Comparison of ENCODE assay signal across 24 cellular contexts in genomic region chr6:73613806-73614536, GRCh38. TPM values are rescaled to one million over a fixed set of nuclear protein-coding genes. Genes with fewer than 3 reads are reported as not detected.
A peak's percentile ranks its signal among the peaks of the same experiment; 100 is the strongest.
DNase-seq lines count a peak whose midpoint lies in the region; ATAC-seq, FAIRE-seq and TF ChIP-seq lines count a peak whose summit lies in the region.
"Had no signal": no experiment of that assay in that cellular context is flagged by ENCODE, and none has a peak within 500 bp of the region (broad histone marks: within the 10 kb centered on the region; RNA-seq: fewer than 3 reads in every experiment).

No MANE protein-coding gene starts in this region.

- DNase-seq in WERI-Rb-1 (no peak), K562 (ENCODE audit: extremely low read depth in 1 of 4, low spot score in 3 of 4) (no peak), trophoblast cell (no peak), DMS153 (lab: John Stamatoyannopoulos, UW) (no peak), cerebellar nuclear complex (lab: John Stamatoyannopoulos, UW) (no peak), immature natural killer cell (no peak)
- DNase-seq: 8988T; ACHN; BE2C; C1 segment of cervical spinal cord; CD4-positive, alpha-beta memory T cell; CD4-positive, CD25-positive, alpha-beta regulatory T cell; CD8-positive, alpha-beta memory T cell; COR-L47; DMS 273 treated with DMSO at 0.1 percent for 48 hours; DMS79 treated with DMSO at 0.1 percent for 48 hours; GF-D8 had no signal

- H3K4me3 ChIP-seq in HEK293 (ENCODE audit: low read depth, low read length) = no peak overlapping the region
- no peak overlapping the region for H3K4me3 ChIP-seq in WERI-Rb-1 (ENCODE audit: low read depth, low read length)
- no peak overlapping the region for H3K4me3 ChIP-seq in K562
- H3K4me3 ChIP-seq in trophoblast cell (ENCODE audit: low read depth, low read length) = no peak overlapping the region
- H3K4me3 ChIP-seq: BLaER1 had no signal

- no peak for TF ChIP-seq EP300 in K562 (IDR thresholded peaks at IDR 0.05; ENCODE audit: low read length)

- H4K8ac ChIP-seq in trophoblast cell (ENCODE audit: low read depth, low read length) = no peak overlapping the region

- H3K27ac ChIP-seq in HEK293 (ENCODE audit: extremely low read depth, low read depth, low read length) = no peak overlapping the region
- peak overlapping the region; percentile 79 for H3K27ac ChIP-seq in WERI-Rb-1
- H3K27ac ChIP-seq in K562 (ENCODE audit: extremely low read depth, low read depth, low read length) = no peak overlapping the region
- no peak overlapping the region for H3K27ac ChIP-seq in trophoblast cell (ENCODE audit: low read depth, low read length)
- H3K27ac ChIP-seq: BLaER1 had no signal

- H3K27me3 Mint-ChIP-seq in immature natural killer cell (ENCODE audit: low read depth in 3 of 3) = no peaks in the 10 kb centered on the region
- H3K27me3 Mint-ChIP-seq: CD4-positive, alpha-beta memory T cell; CD4-positive, CD25-positive, alpha-beta regulatory T cell; CD8-positive, alpha-beta memory T cell had no signal

- TF ChIP-seq CTCF in HEK293 (tag by site-specific recombination; IDR thresholded peaks at IDR 0.05) (no peak), WERI-Rb-1 (IDR thresholded peaks at IDR 0.05; ENCODE audit: low read depth, low read length) (no peak), K562 (IDR thresholded peaks at IDR 0.05 in 2 of 3, conservative IDR thresholded peaks at IDR 0.05 in 1 of 3; ENCODE audit: insufficient read depth in 2 of 3, low read depth in 1 of 3, low read length in 3 of 3) (no peak)

- no peak overlapping the region for H2BK5ac ChIP-seq in trophoblast cell (ENCODE audit: low read depth, low read length, poor library complexity)

- no peak overlapping the region for H2BK120ac ChIP-seq in trophoblast cell (ENCODE audit: insufficient read depth, low read length, poor library complexity)

- no peak overlapping the region for H3K18ac ChIP-seq in trophoblast cell (ENCODE audit: low read length)

- WGBS in K562 (ENCODE audit: insufficient coverage, low coverage, missing lambda C conversion rate) = 73% methylated on average over 6 of the region's 6 CpGs
- no CpG with 5 or more reads among the region's 6 CpGs for WGBS in trophoblast cell (ENCODE audit: extremely low coverage, insufficient coverage, insufficient read length)

- peaks cover 0 to 7% of the 10 kb centered on the region in 2 donors for H3K4me1 Mint-ChIP-seq in immature natural killer cell
- H3K4me1 Mint-ChIP-seq: CD14-positive monocyte had no signal

- H4K91ac ChIP-seq in trophoblast cell (ENCODE audit: low read depth, low read length) = peak overlapping the region; percentile 45

- no peak for TF ChIP-seq POLR2A in K562 (conservative IDR thresholded peaks at IDR 0.05)

- H3K79me2 ChIP-seq in K562 (ENCODE audit: control insufficient read depth, insufficient read depth, low read length) = no peaks in the 10 kb centered on the region
- H3K79me2 ChIP-seq in trophoblast cell (ENCODE audit: control insufficient read depth, insufficient read depth, low read length, poor library complexity) = no peaks in the 10 kb centered on the region

- H3K36me3 Mint-ChIP-seq in immature natural killer cell = peaks cover 18 to 29% (median 23%) of the 10 kb centered on the region in 3 donors

- no peak overlapping the region for H3K9ac ChIP-seq in K562 (ENCODE audit: insufficient read depth in 1 of 2, low read depth in 2 of 2, low read length in 2 of 2)
- H3K9ac ChIP-seq in trophoblast cell (ENCODE audit: low read length) = no peak overlapping the region
- H3K9ac ChIP-seq: BLaER1 had no signal

- intact Hi-C loops in K562 (cut with micrococcal nuclease) = no loop called here

- H3K4me2 ChIP-seq in K562 (ENCODE audit: insufficient read depth, low read length) = no peak overlapping the region
- H3K4me2 ChIP-seq in trophoblast cell (ENCODE audit: low read length) = no peak overlapping the region
- H3K4me2 ChIP-seq: BLaER1 had no signal

- H2BK12ac ChIP-seq in trophoblast cell (ENCODE audit: low read length) = no peak overlapping the region

- no peak overlapping the region for H4K12ac ChIP-seq in trophoblast cell (ENCODE audit: low read depth, low read length)

- H3K27me3 ChIP-seq in WERI-Rb-1 (ENCODE audit: insufficient read depth, low read depth, severe bottlenecking) (no peaks in the 10 kb centered on the region), K562 (ENCODE audit: control insufficient read depth in 2 of 2, insufficient read depth in 2 of 2, low read length in 2 of 2) (no peaks in the 10 kb centered on the region), trophoblast cell (ENCODE audit: insufficient read depth, low read length) (no peaks in the 10 kb centered on the region)
- H3K27me3 ChIP-seq: BE2C, BLaER1 had no signal

- no peak for ATAC-seq in K562

- H3K9me3 ChIP-seq in HEK293 (ENCODE audit: control insufficient read depth, insufficient read depth, low read depth, low read length) (no peaks in the 10 kb centered on the region), WERI-Rb-1 (ENCODE audit: severe bottlenecking) (no peaks in the 10 kb centered on the region), K562 (replicated peaks; ENCODE audit: control insufficient read depth, insufficient read depth, low read depth, low read length) (no peaks in the 10 kb centered on the region), trophoblast cell (ENCODE audit: insufficient read depth, low read depth, low read length) (no peaks in the 10 kb centered on the region)
- H3K9me3 ChIP-seq: BE2C, BLaER1 had no signal

- H3K4me3 Mint-ChIP-seq in immature natural killer cell = no peak overlapping the region
- H3K4me3 Mint-ChIP-seq: CD14-positive monocyte; CD4-positive, alpha-beta memory T cell; CD4-positive, CD25-positive, alpha-beta regulatory T cell; CD8-positive, alpha-beta memory T cell had no signal

- no peaks in the 10 kb centered on the region for H3K79me1 ChIP-seq in trophoblast cell (ENCODE audit: low read length)

- no peak for TF ChIP-seq RAD21 in K562 (CRISPR knock-in tag; conservative IDR thresholded peaks at IDR 0.05 in 1 of 2, IDR thresholded peaks at IDR 0.05 in 1 of 2)

- H3K9me1 ChIP-seq in K562 (ENCODE audit: control insufficient read depth, insufficient read depth, low read length) = no peaks in the 10 kb centered on the region

- in situ Hi-C loops in K562 (cut with MboI) = no loop called here

- H3K4me1 ChIP-seq in HEK293 (ENCODE audit: control insufficient read depth, insufficient read depth, low read length) (no peaks in the 10 kb centered on the region), K562 (replicated peaks in 1 of 2; ENCODE audit: control insufficient read depth in 2 of 2, insufficient read depth in 2 of 2, low read length in 2 of 2) (no peaks in the 10 kb centered on the region), trophoblast cell (ENCODE audit: control insufficient read depth in 1 of 2, insufficient read depth in 2 of 2, low read length in 2 of 2) (peaks cover 4 to 5% of the 10 kb centered on the region in 2 experiments)
- H3K4me1 ChIP-seq: BE2C, BLaER1 had no signal

- no peak overlapping the region for H3K4ac ChIP-seq in trophoblast cell (ENCODE audit: low read depth, low read length)

- POLR2A ChIA-PET in HEK293 (lab: Yijun Ruan, JAX) (no interaction called here), K562 (lab: Yijun Ruan, JAX) (interaction anchor here (1.1 to 2.0 kb wide), 3 partner anchors 94 to 100 kb away, joined by 3 to 8 read pairs (median 3); partner anchors contain the start of gene EEF1A1)

- H3K23ac ChIP-seq in trophoblast cell (ENCODE audit: low read length) = no peak overlapping the region

- H3K9me3 Mint-ChIP-seq in immature natural killer cell = no peaks in the 10 kb centered on the region
- H3K9me3 Mint-ChIP-seq: CD14-positive monocyte; CD4-positive, alpha-beta memory T cell; CD4-positive, CD25-positive, alpha-beta regulatory T cell; CD8-positive, alpha-beta memory T cell had no signal

- FAIRE-seq in K562 (lab: Jason Lieb, UNC) = no peak
- FAIRE-seq: A204.1, G401.6, GM12891, GM19239 had no signal

- no TSS peak for BruUV-seq in K562 (replicated peaks; lab: Mats Ljungman, UMichigan)

- no peak overlapping the region for H3K14ac ChIP-seq in trophoblast cell (ENCODE audit: low read length)

- no peaks in the 10 kb centered on the region for H4K20me1 ChIP-seq in K562 (replicated peaks; ENCODE audit: control insufficient read depth, insufficient read depth, low read length)
- H4K20me1 ChIP-seq: BLaER1 had no signal

- CTCF ChIA-PET in HEK293 (lab: Yijun Ruan, JAX) (interaction anchor here (0.6 to 6.7 kb wide), 4 partner anchors 8 to 99 kb away, joined by 3 to 98 read pairs (median 6); no protein-coding TSS in a partner anchor), K562 (lab: Yijun Ruan, JAX; ENCODE audit: low intra/inter-chr PET ratio) (no interaction called here)

- no peak overlapping the region for H2AK5ac ChIP-seq in trophoblast cell (ENCODE audit: low read length)

- H3K27ac Mint-ChIP-seq in immature natural killer cell = no peak overlapping the region
- H3K27ac Mint-ChIP-seq: CD4-positive, alpha-beta memory T cell had no signal

- peaks cover 16 to 35% of the 10 kb centered on the region in 2 experiments for H3K36me3 ChIP-seq in HEK293 (ENCODE audit: control insufficient read depth in 2 of 2, insufficient read depth in 1 of 2, low read length in 2 of 2)
- H3K36me3 ChIP-seq in WERI-Rb-1 = no peaks in the 10 kb centered on the region; the same call in 1 of the 2 replicates
- H3K36me3 ChIP-seq in K562 (ENCODE audit: control insufficient read depth, insufficient read depth, low read length) = no peaks in the 10 kb centered on the region; the same call in 2 of the 3 replicates
- peaks cover 0 to 3% of the 10 kb centered on the region in 2 experiments for H3K36me3 ChIP-seq in trophoblast cell (ENCODE audit: control insufficient read depth in 1 of 2, insufficient read depth in 2 of 2, low read length in 2 of 2)
- H3K36me3 ChIP-seq: BE2C had no signal

- H2AFZ ChIP-seq in K562 (ENCODE audit: low read depth, low read length) (no peak overlapping the region), trophoblast cell (ENCODE audit: insufficient read depth, low read length, poor library complexity) (no peak overlapping the region)

RNA-seq across cellular contexts. Expression of gene SLC17A5, which starts 39.8 kb away (rescaled TPM):
- total RNA-seq in K562 (2011; cell fraction: chromatin; rRNA removed; ENCODE audit: low replicate concordance) = 18.4 and 20.3 TPM in 2 replicates
- total RNA-seq in K562 (2011; cell fraction: nucleolus; rRNA removed) = 16.2 and 17.8 TPM in 2 replicates
- 15.1 and 21.3 TPM in 2 replicates for total RNA-seq in K562 (2011; cell fraction: nucleoplasm; rRNA removed)
- total RNA-seq in K562 (2014; rRNA removed) = 2.0 and 3.8 TPM in 2 replicates
- total RNA-seq in K562 (2014; rRNA removed; fragmentation: Illumina TruSeq; extraction: Trizol) = 3.7 and 4.7 TPM in 2 replicates
- 3.8 and 4.5 TPM in 2 replicates for total RNA-seq in K562 (2015; rRNA removed; fragmentation: Illumina TruSeq; extraction: Trizol)
- 3.4 TPM in 2 replicates for total RNA-seq in K562 (2021)
- polyA plus RNA-seq in K562 (2011; rRNA removed) = 7.2 and 7.6 TPM in 2 replicates
- polyA plus RNA-seq in K562 (2011; cell fraction: cytosol; rRNA removed) = 4.3 and 6.0 TPM in 2 replicates
- polyA plus RNA-seq in K562 (2011; cell fraction: nucleus; rRNA removed) = 2.4 and 3.3 TPM in 2 replicates
- polyA plus RNA-seq in K562 (2012) = 3.2 and 4.4 TPM in 2 replicates
- 2.9 and 3.4 TPM in 2 replicates for polyA plus RNA-seq in K562 (2014; fragmentation: Illumina TruSeq; extraction: Trizol)
- 1 to 10 TPM; 1.3 to 1.8 TPM for polyA plus RNA-seq in K562 (2014; fragmentation: Nextera tagmentation; extraction: Ambion mirVana)
- 2.2 and 3.3 TPM in 2 replicates for polyA plus RNA-seq in K562 (2014; rRNA removed)
- 12.3 and 12.8 TPM in 2 replicates for polyA minus RNA-seq in K562 (2011; rRNA and poly(A)+ RNA removed)
- 4.0 and 4.5 TPM in 2 replicates for polyA minus RNA-seq in K562 (2011; cell fraction: cytosol; rRNA and poly(A)+ RNA removed)
- 4.2 and 8.2 TPM in 2 replicates for polyA minus RNA-seq in K562 (2011; cell fraction: nucleus; rRNA and poly(A)+ RNA removed)
- polyA plus RNA-seq in trophoblast cell (2013) = 10.5 and 11.0 TPM in 2 replicates
- 1 to 10 TPM; 3.0 to 9.4 (median 5.9) TPM for polyA plus RNA-seq in immature natural killer cell

Comparison
In these comparisons a context has a peak if more than half of its experiments do, and no peak if none do; other contexts are left out.
1. Of the 44 proteins assayed by ChIP-seq in both K562 and HEK293: peak only in K562: none; only in HEK293: none; in both: ZNF121; in neither: 43.